In genomic region chr4:96558466-96558865, GRCh38 we compare ENCODE assay signal across 27 cellular contexts.
"Had no signal": no experiment of that assay in that cellular context is flagged by ENCODE, and none has a peak within 500 bp of the region (broad histone marks: within the 10 kb centered on the region; RNA-seq: fewer than 3 reads in every experiment).

No MANE protein-coding gene starts in this region.

- H3K27me3 ChIP-seq: adrenal gland, body of pancreas, cardiac muscle cell had no signal

- H3K36me3 Mint-ChIP-seq: activated CD8-positive, alpha-beta memory T cell treated with anti-CD3 and anti-CD28 coated beads, Interleukin-2, amount 10 ng/mL, durations not matched to agents 7 days and 5 days; activated naive CD4-positive, alpha-beta T cell treated with anti-CD3 and anti-CD28 coated beads, Interleukin-2, amount 10 ng/mL, durations not matched to agents 7 days and 5 days; activated naive CD8-positive, alpha-beta T cell treated with anti-CD3 and anti-CD28 coated beads for 36 hours had no signal

- H3K4me3 ChIP-seq: adrenal gland, body of pancreas, cardiac muscle cell had no signal

- H3K4me1 Mint-ChIP-seq: activated B cell treated with CpG ODN at 0.5 μM for 24 hours; activated CD4-positive, alpha-beta T cell treated with anti-CD3 and anti-CD28 coated beads, Interleukin-2, amount 10 ng/mL, durations not matched to agents 24 days and 14 days; activated CD8-positive, alpha-beta memory T cell treated with anti-CD3 and anti-CD28 coated beads, Interleukin-2, amount 10 ng/mL, durations not matched to agents 7 days and 5 days; activated naive CD4-positive, alpha-beta T cell treated with anti-CD3 and anti-CD28 coated beads, Interleukin-2, amount 10 ng/mL, durations not matched to agents 7 days and 5 days; activated naive CD8-positive, alpha-beta T cell treated with anti-CD3 and anti-CD28 coated beads for 36 hours; activated T-helper 17 cell treated with anti-CD3 and anti-CD28 coated beads, Interleukin-2, amount 50 U/mL, for 72 hours; T-helper 17 cell had no signal

- H3K9me3 Mint-ChIP-seq: activated B cell treated with CpG ODN at 0.5 μM for 24 hours; activated CD4-positive, alpha-beta T cell treated with anti-CD3 and anti-CD28 coated beads, Interleukin-2, amount 10 ng/mL, durations not matched to agents 24 days and 14 days; activated naive CD4-positive, alpha-beta T cell treated with anti-CD3 and anti-CD28 coated beads, Interleukin-2, amount 10 ng/mL, durations not matched to agents 7 days and 5 days; activated naive CD8-positive, alpha-beta T cell treated with anti-CD3 and anti-CD28 coated beads for 36 hours; activated T-cell treated with anti-CD3 and anti-CD28 coated beads, Interleukin-2, amount 50 U/mL, for 24 hours; activated T-helper 17 cell treated with anti-CD3 and anti-CD28 coated beads, Interleukin-2, amount 50 U/mL, for 72 hours had no signal

- ATAC-seq: activated CD8-positive, alpha-beta memory T cell treated with anti-CD3 and anti-CD28 coated beads, Interleukin-2, amount 10 ng/mL, durations not matched to agents 7 days and 5 days; activated T-helper 17 cell treated with anti-CD3 and anti-CD28 coated beads, Interleukin-2, amount 50 U/mL, for 72 hours; body of pancreas; T-helper 17 cell had no signal

- H3K27me3 Mint-ChIP-seq: activated B cell treated with CpG ODN at 0.5 μM for 24 hours; activated CD4-positive, alpha-beta T cell treated with anti-CD3 and anti-CD28 coated beads, Interleukin-2, amount 10 ng/mL, durations not matched to agents 24 days and 14 days; activated CD8-positive, alpha-beta memory T cell treated with anti-CD3 and anti-CD28 coated beads, Interleukin-2, amount 10 ng/mL, durations not matched to agents 7 days and 5 days; activated naive CD4-positive, alpha-beta T cell treated with anti-CD3 and anti-CD28 coated beads, Interleukin-2, amount 10 ng/mL, durations not matched to agents 7 days and 5 days; activated naive CD8-positive, alpha-beta T cell treated with anti-CD3 and anti-CD28 coated beads for 36 hours; activated T-cell treated with anti-CD3 and anti-CD28 coated beads, Interleukin-2, amount 50 U/mL, for 24 hours; activated T-helper 17 cell treated with anti-CD3 and anti-CD28 coated beads, Interleukin-2, amount 50 U/mL, for 72 hours; T-helper 17 cell had no signal

- DNase-seq: activated B cell treated with CpG ODN at 0.5 μM for 24 hours; activated CD4-positive, alpha-beta T cell treated with anti-CD3 and anti-CD28 coated beads for 1 hour; activated CD4-positive, alpha-beta T cell treated with anti-CD3 and anti-CD28 coated beads, Interleukin-2, amount 10 ng/mL, durations not matched to agents 24 days and 14 days; activated CD4-positive, alpha-beta T cell treated with anti-CD3 and anti-CD28 coated beads, Interleukin-2, amount 50 U/mL, for 48 hours; activated CD8-positive, alpha-beta memory T cell treated with anti-CD3 and anti-CD28 coated beads, Interleukin-2, amount 10 ng/mL, durations not matched to agents 7 days and 5 days; activated gamma-delta T cell; activated naive CD4-positive, alpha-beta T cell treated with anti-CD3 and anti-CD28 coated beads, Interleukin-2, amount 10 ng/mL, durations not matched to agents 7 days and 5 days; activated naive CD8-positive, alpha-beta T cell treated with anti-CD3 and anti-CD28 coated beads for 36 hours; activated T-cell treated with anti-CD3 and anti-CD28 coated beads, Interleukin-2, amount 50 U/mL, for 24 hours; adrenal gland; aorta; body of pancreas; Kasumi-1; KBM-7; NCI-H1048; NCI-H146; NCI-H187 treated with DMSO at 0.1 percent for 48 hours; NCI-H2081 treated with DMSO at 0.1 percent for 48 hours; NCI-H2227 treated with DMSO at 0.1 percent for 48 hours; NCI-H446 treated with DMSO at 0.1 percent for 48 hours; NCI-H526; NCI-H774; SIG-M5; T-helper 17 cell; T-helper 9 cell had no signal

- H3K27ac Mint-ChIP-seq: activated B cell treated with CpG ODN at 0.5 μM for 24 hours; activated CD4-positive, alpha-beta T cell treated with anti-CD3 and anti-CD28 coated beads, Interleukin-2, amount 10 ng/mL, durations not matched to agents 24 days and 14 days; activated CD8-positive, alpha-beta memory T cell treated with anti-CD3 and anti-CD28 coated beads, Interleukin-2, amount 10 ng/mL, durations not matched to agents 7 days and 5 days; activated naive CD4-positive, alpha-beta T cell treated with anti-CD3 and anti-CD28 coated beads, Interleukin-2, amount 10 ng/mL, durations not matched to agents 7 days and 5 days; activated naive CD8-positive, alpha-beta T cell treated with anti-CD3 and anti-CD28 coated beads for 36 hours; activated T-cell treated with anti-CD3 and anti-CD28 coated beads, Interleukin-2, amount 50 U/mL, for 24 hours; activated T-helper 17 cell treated with anti-CD3 and anti-CD28 coated beads, Interleukin-2, amount 50 U/mL, for 72 hours; T-helper 17 cell had no signal

- H3K4me1 ChIP-seq: adrenal gland, body of pancreas had no signal

- H3K9me3 ChIP-seq: adrenal gland, body of pancreas had no signal

- H3K27ac ChIP-seq: adrenal gland, body of pancreas, cardiac muscle cell had no signal

- H3K36me3 ChIP-seq: adrenal gland, cardiac muscle cell had no signal

- H3K4me3 Mint-ChIP-seq: activated B cell treated with CpG ODN at 0.5 μM for 24 hours; activated CD4-positive, alpha-beta T cell treated with anti-CD3 and anti-CD28 coated beads, Interleukin-2, amount 10 ng/mL, durations not matched to agents 24 days and 14 days; activated CD8-positive, alpha-beta memory T cell treated with anti-CD3 and anti-CD28 coated beads, Interleukin-2, amount 10 ng/mL, durations not matched to agents 7 days and 5 days; activated naive CD4-positive, alpha-beta T cell treated with anti-CD3 and anti-CD28 coated beads, Interleukin-2, amount 10 ng/mL, durations not matched to agents 7 days and 5 days; activated naive CD8-positive, alpha-beta T cell treated with anti-CD3 and anti-CD28 coated beads for 36 hours; activated T-cell treated with anti-CD3 and anti-CD28 coated beads, Interleukin-2, amount 50 U/mL, for 24 hours; activated T-helper 17 cell treated with anti-CD3 and anti-CD28 coated beads, Interleukin-2, amount 50 U/mL, for 72 hours; T-helper 17 cell had no signal
